ENCODE assay signal across 8 cellular contexts in the genomic region with DNA sequence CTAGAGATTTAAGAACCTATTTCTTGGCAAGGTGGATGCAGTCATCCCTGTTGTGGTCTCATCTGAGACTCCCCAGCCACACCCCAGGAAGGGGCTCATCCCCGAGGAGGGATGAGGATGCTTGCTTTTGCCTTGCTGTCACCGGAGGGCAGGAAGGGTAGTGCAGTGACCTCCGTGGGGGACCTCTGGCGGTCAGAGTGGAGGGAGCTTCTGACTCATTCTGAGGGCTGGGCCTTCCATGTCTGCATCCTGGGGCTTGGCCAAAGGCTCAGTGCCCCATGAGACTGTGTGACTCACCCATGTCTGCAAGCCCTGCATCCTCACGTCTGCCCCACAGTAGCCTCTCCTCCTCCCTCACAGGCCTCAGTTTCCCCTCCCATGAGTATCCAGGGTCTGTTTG. TPM values are rescaled to one million over a fixed set of nuclear protein-coding genes. Genes with fewer than 3 reads are reported as not detected.
DNase-seq lines count a peak whose midpoint lies in the region; ATAC-seq and TF ChIP-seq lines count a peak whose summit lies in the region.

No MANE protein-coding gene starts in this region.

- no peak for TF ChIP-seq POLR2A in right lobe of liver (IDR thresholded peaks at IDR 0.05)

- DNase-seq in AG08396 (ENCODE audit: low spot score): peak; percentile 98
- DNase-seq in HT1080 (ENCODE audit: low read depth): peak; percentile 97
- DNase-seq in brain microvascular endothelial cell: peak; percentile 95
- peak in 2 of 3 donors; percentile 56 to 79 for DNase-seq in right lobe of liver
- no peak for DNase-seq in middle frontal gyrus (ENCODE audit: extremely low spot score, low spot score)
- DNase-seq in NCI-H1930 (lab: John Stamatoyannopoulos, UW): no peak
- no peak for DNase-seq in natural killer cell

- no peak overlapping the region for H3K4me3 ChIP-seq in brain microvascular endothelial cell (ENCODE audit: low read depth, low read length)
- H3K4me3 ChIP-seq in right lobe of liver: no peak overlapping the region

- no peak overlapping the region for H3K4me3 Mint-ChIP-seq in natural killer cell

- H3K36me3 ChIP-seq in brain microvascular endothelial cell (replicated peaks): no peaks in the 10 kb centered on the region
- no peaks in the 10 kb centered on the region for H3K36me3 ChIP-seq in right lobe of liver

- intact Hi-C loops in right lobe of liver (cut with DNase I) (no loop called here), natural killer cell (cut with micrococcal nuclease) (no loop called here)

- H3K27ac ChIP-seq in brain microvascular endothelial cell (no peak overlapping the region), right lobe of liver (no peak overlapping the region)

- no peaks in the 10 kb centered on the region for H3K27me3 Mint-ChIP-seq in natural killer cell (ENCODE audit: low read depth in 2 of 2)

- H3K27me3 ChIP-seq in brain microvascular endothelial cell (replicated peaks) (no peaks in the 10 kb centered on the region), right lobe of liver (no peaks in the 10 kb centered on the region)

- H3K9me3 Mint-ChIP-seq in natural killer cell: no peaks in the 10 kb centered on the region

- no peaks in the 10 kb centered on the region for H3K9me3 ChIP-seq in right lobe of liver

- WGBS in right lobe of liver (ENCODE audit: insufficient coverage, low coverage, low lambda C conversion rate, missing lambda C conversion rate): 43% methylated on average over 5 of the region's 5 CpGs

- TF ChIP-seq CTCF in brain microvascular endothelial cell (IDR thresholded peaks at IDR 0.05; ENCODE audit: low read depth, low read length, missing control alignments) (peak; percentile 71), right lobe of liver (IDR thresholded peaks at IDR 0.05) (peak in 3 of 4 donors; percentile 27 to 33 (median 30)), natural killer cell (IDR thresholded peaks at IDR 0.05) (no peak)

- in situ Hi-C loops in brain microvascular endothelial cell (cut with HindIII; ENCODE audit: low pct_ligation_motif_present, low sequenced_read_pairs): no loop called here

- peaks cover 0 to 3% of the 10 kb centered on the region in 2 donors for H3K4me1 Mint-ChIP-seq in natural killer cell

- H3K36me3 Mint-ChIP-seq in natural killer cell: no peaks in the 10 kb centered on the region

- no peak overlapping the region for H3K27ac Mint-ChIP-seq in natural killer cell

- H3K4me1 ChIP-seq in right lobe of liver: no peaks in the 10 kb centered on the region

- ATAC-seq in right lobe of liver (peak; percentile 77 to 99 (median 82)), natural killer cell (no peak), GM19035 (IDR thresholded peaks at IDR 0.05; ENCODE audit: unreplicated experiment) (no peak)

RNA-seq across cellular contexts. Expression of a gene that starts 38.7 kb away (rescaled TPM):
- 29.8 and 55.8 TPM in 2 replicates for total RNA-seq in HT1080 (2014; rRNA removed; shearing (Covaris generic))
- polyA plus RNA-seq in HT1080 (2015; cell fraction: cytosol; rRNA removed): 32.2 and 45.8 TPM in 2 replicates
- 26.9 and 37.1 TPM in 2 replicates for polyA plus RNA-seq in HT1080 (2015; cell fraction: nucleus; rRNA removed)
- 10 to 100 TPM; 23.7 to 38.4 (median 31.5) TPM for total RNA-seq in right lobe of liver
- total RNA-seq in natural killer cell: 10 to 100 TPM; 15.8 to 19.6 (median 16.5) TPM

RNA-seq across cellular contexts. Expression of a gene that starts 51.7 kb away (rescaled TPM):
- 32.5 and 38.3 TPM in 2 replicates for total RNA-seq in HT1080 (2014; rRNA removed; shearing (Covaris generic))
- polyA plus RNA-seq in HT1080 (2015; cell fraction: cytosol; rRNA removed): 24.5 and 28.2 TPM in 2 replicates
- polyA plus RNA-seq in HT1080 (2015; cell fraction: nucleus; rRNA removed): 91.5 and 101 TPM in 2 replicates
- total RNA-seq in right lobe of liver (1 to 10 TPM in 4 of 6 experiments, under 1 TPM in 2; 0.79 to 3.5 (median 1.6) TPM), natural killer cell (10 to 100 TPM; 45.5 to 66.7 (median 46.0) TPM)

Comparison
In these comparisons a context has a peak if more than half of its experiments do, and no peak if none do; other contexts are left out.
1. DNase-seq: peak in AG08396 (single experiment), HT1080 (single experiment), brain microvascular endothelial cell (single experiment) and right lobe of liver (2 of 3); none in middle frontal gyrus (single experiment), NCI-H1930 (0 of 2) and natural killer cell (single experiment).
2. ATAC-seq: peak in right lobe of liver (4 of 4); none in natural killer cell (0 of 3) and GM19035 (single experiment).